27 cellular contexts compared by ENCODE assay signal in the genomic region with DNA sequence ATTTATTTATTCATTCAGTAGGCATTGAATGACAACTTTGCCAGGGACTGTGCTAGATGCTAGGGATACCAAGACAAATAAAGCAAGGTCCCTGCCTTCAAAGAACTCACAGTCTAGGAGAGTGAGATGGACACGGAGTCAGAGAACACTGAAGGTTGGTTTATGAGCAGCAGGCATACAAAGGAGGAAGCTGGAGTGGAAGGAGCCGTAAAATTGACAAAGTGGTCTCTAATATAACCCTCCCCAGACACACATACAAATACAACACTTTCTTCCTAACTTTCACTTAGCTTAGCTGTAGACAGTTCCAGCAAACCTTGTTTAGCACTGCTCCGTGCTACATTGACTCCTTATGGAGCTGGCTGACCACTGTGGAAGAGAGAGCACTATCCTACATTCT.
"Had no signal": no experiment of that assay in that cellular context is flagged by ENCODE, and none has a peak within 500 bp of the region (broad histone marks: within the 10 kb centered on the region; RNA-seq: fewer than 3 reads in every experiment).

No MANE protein-coding gene starts in this region.

- H3K4me3 ChIP-seq: ascending aorta, breast epithelium, cardiac muscle cell, coronary artery, dorsolateral prefrontal cortex, heart left ventricle had no signal

- ATAC-seq: activated CD4-positive, alpha-beta T cell treated with anti-CD3 and anti-CD28 coated beads for 36 hours; activated naive CD4-positive, alpha-beta T cell treated with anti-CD3 and anti-CD28 coated beads, Interleukin-2, amount 50 U/mL, for 72 hours; activated T-cell treated with anti-CD3 and anti-CD28 coated beads, Interleukin-2, amount 50 U/mL, for 72 hours; esophagus mucosa; heart left ventricle; T-helper 17 cell had no signal

- H3K27me3 ChIP-seq: ascending aorta, breast epithelium, cardiac muscle cell, dorsolateral prefrontal cortex, heart left ventricle had no signal

- H3K36me3 ChIP-seq: breast epithelium, cardiac muscle cell had no signal

- H3K27ac ChIP-seq: ascending aorta, cardiac muscle cell, coronary artery, dorsolateral prefrontal cortex, heart left ventricle had no signal

- H3K4me1 ChIP-seq: ascending aorta, breast epithelium had no signal

- H3K9me3 ChIP-seq: ascending aorta had no signal

- DNase-seq: activated CD4-positive, alpha-beta memory T cell treated with anti-CD3 and anti-CD28 coated beads for 36 hours; activated CD4-positive, alpha-beta T cell treated with anti-CD3 and anti-CD28 coated beads for 36 hours; activated CD4-positive, alpha-beta T cell treated with anti-CD3 and anti-CD28 coated beads, Interleukin-2, amount 10 ng/mL, durations not matched to agents 24 days and 14 days; activated CD4-positive, CD25-positive, alpha-beta regulatory T cell; activated CD4-positive, CD25-positive, alpha-beta regulatory T cell treated with anti-CD3 and anti-CD28 coated beads, Interleukin-2, amount 50 U/mL, for 72 hours; activated CD8-positive, alpha-beta memory T cell treated with anti-CD3 and anti-CD28 coated beads, Interleukin-2, amount 50 U/mL, for 48 hours; activated gamma-delta T cell; activated naive CD4-positive, alpha-beta T cell; activated naive CD4-positive, alpha-beta T cell treated with anti-CD3 and anti-CD28 coated beads, Interleukin-2, amount 10 ng/mL, durations not matched to agents 7 days and 5 days; activated naive CD8-positive, alpha-beta T cell treated with anti-CD3 and anti-CD28 coated beads, Interleukin-2, amount 10 ng/mL, durations not matched to agents 7 days and 5 days; activated T-cell treated with anti-CD3 and anti-CD28 coated beads for 4 hours; activated T-cell treated with anti-CD3 and anti-CD28 coated beads, Interleukin-2, amount 50 U/mL, for 24 hours; activated T-cell treated with anti-CD3 and anti-CD28 coated beads, Interleukin-2, amount 50 U/mL, for 72 hours; central memory CD4-positive, alpha-beta T cell; dorsolateral prefrontal cortex; effector memory CD4-positive, alpha-beta T cell; foreskin fibroblast; glutamatergic neuron; heart left ventricle; T-helper 17 cell; T1000 had no signal
